In genomic region chr13:80931118-80931517, GRCh38 we compare ENCODE assay signal across 25 cellular contexts.
"Had no signal": no experiment of that assay in that cellular context is flagged by ENCODE, and none has a peak within 500 bp of the region (broad histone marks: within the 10 kb centered on the region; RNA-seq: fewer than 3 reads in every experiment).

No MANE protein-coding gene starts in this region.

- H3K36me3 ChIP-seq: Peyer's patch had no signal

- H3K4me3 ChIP-seq: Peyer's patch had no signal

- H3K27me3 ChIP-seq: Peyer's patch had no signal

- ATAC-seq: activated CD8-positive, alpha-beta T cell treated with anti-CD3 and anti-CD28 coated beads for 36 hours; activated T-cell treated with anti-CD3 and anti-CD28 coated beads, Interleukin-2, amount 50 U/mL, for 72 hours; PC-3 had no signal

- DNase-seq: activated CD4-positive, alpha-beta T cell treated with anti-CD3 and anti-CD28 coated beads, Interleukin-2, amount 10 ng/mL, durations not matched to agents 24 days and 14 days; activated CD4-positive, alpha-beta T cell treated with anti-CD3 and anti-CD28 coated beads, Interleukin-2, amount 50 U/mL, for 4 hours; activated CD8-positive, alpha-beta T cell treated with anti-CD3 and anti-CD28 coated beads for 36 hours; activated gamma-delta T cell; activated naive CD4-positive, alpha-beta T cell treated with Interleukin-2 at 50 U/mL for 16 hours; activated naive CD8-positive, alpha-beta T cell treated with anti-CD3 and anti-CD28 coated beads, Interleukin-2, amount 10 ng/mL, durations not matched to agents 7 days and 5 days; activated T-cell treated with anti-CD3 and anti-CD28 coated beads, Interleukin-2, amount 50 U/mL, for 1 hour; activated T-cell treated with anti-CD3 and anti-CD28 coated beads, Interleukin-2, amount 50 U/mL, for 72 hours; anterior cingulate cortex; NCI-H1092 treated with DMSO at 0.1 percent for 48 hours; NCI-H1417; NCI-H146; NCI-H187; NCI-H2029 treated with DMSO at 0.1 percent for 48 hours; NCI-H2107; NCI-H2171 treated with DMSO at 0.1 percent for 48 hours; NCI-H345; NCI-H524 treated with DMSO at 0.1 percent for 48 hours; PC-3; Peyer's patch; RPMI8226; SW 1271; T-helper 1 cell; T-helper 2 cell; T-helper 9 cell had no signal
